1 cellular context compared by ENCODE assay signal in genomic region chr1:225778412-225778669, GRCh38.
TF ChIP-seq lines count a peak whose summit lies in the region.

No MANE protein-coding gene starts in this region.

TF ChIP-seq in SK-N-SH, 30 proteins besides CTCF, POLR2A, EP300 and RAD21 (continued from another document):
- TF ChIP-seq PBX3 (IDR thresholded peaks at IDR 0.05) (no peak), REST (IDR thresholded peaks at IDR 0.05; ENCODE audit: low read depth, low read length) (no peak), MEF2A (IDR thresholded peaks at IDR 0.05; ENCODE audit: borderline replicate concordance, low read depth) (no peak), TCF12 (IDR thresholded peaks at IDR 0.05) (no peak), ZBTB33 (IDR thresholded peaks at IDR 0.05; ENCODE audit: borderline replicate concordance, low read depth) (no peak), JUND (IDR thresholded peaks at IDR 0.05) (no peak), GABPA (IDR thresholded peaks at IDR 0.05; ENCODE audit: low read depth) (no peak), SMC3 (IDR thresholded peaks at IDR 0.05; ENCODE audit: low read depth, low read length) (no peak), TAF1 (IDR thresholded peaks at IDR 0.05; ENCODE audit: borderline replicate concordance, low read depth, low read length) (no peak)
